In the genomic region with DNA sequence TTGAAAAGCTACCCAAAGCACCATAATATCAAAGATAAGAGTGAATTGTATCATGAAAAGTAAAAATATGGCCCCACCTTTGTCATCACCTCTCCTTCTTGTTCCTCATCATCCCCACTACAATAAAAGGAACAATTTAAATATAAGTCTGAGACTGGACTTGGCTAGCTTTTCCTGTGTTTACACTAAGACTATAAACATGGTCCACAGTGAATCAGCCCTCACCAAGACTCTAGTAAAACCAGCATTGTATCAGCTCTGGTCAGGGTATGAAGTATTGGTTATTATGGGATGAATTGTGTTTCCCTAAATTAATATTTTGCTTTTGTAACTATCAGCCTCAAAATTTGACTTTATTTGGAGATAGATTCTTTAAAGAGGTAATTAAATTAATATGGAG, we compare ENCODE assay signal across 17 cellular contexts.
DNase-seq lines count a peak whose midpoint lies in the region; ATAC-seq and TF ChIP-seq lines count a peak whose summit lies in the region.
"Had no signal": no experiment of that assay in that cellular context is flagged by ENCODE, and none has a peak within 500 bp of the region (broad histone marks: within the 10 kb centered on the region; RNA-seq: fewer than 3 reads in every experiment).

No MANE protein-coding gene starts in this region.

- dilution Hi-C loops in IMR-90 (cut with HindIII; ENCODE audit: low sequenced_read_pairs, unreplicated experiment): no loop called here

- intact Hi-C loops in IMR-90 (cut with micrococcal nuclease): no loop called here

- H2AFZ ChIP-seq in IMR-90 (replicated peaks; ENCODE audit: low read length, poor library complexity) (no peak overlapping the region), smooth muscle cell (ENCODE audit: low read depth) (peak overlapping the region; percentile 64)

- no peak overlapping the region for H3K4ac ChIP-seq in IMR-90 (ENCODE audit: low read depth, low read length)

- no peaks in the 10 kb centered on the region for H3F3A ChIP-seq in smooth muscle cell (ENCODE audit: low read depth)

- no peak for TF ChIP-seq POLR2A in IMR-90 (IDR thresholded peaks at IDR 0.05; ENCODE audit: low read depth, low read length)

- H3K27me3 ChIP-seq in IMR-90 (ENCODE audit: control insufficient read depth, insufficient read depth, low read length) (no peaks in the 10 kb centered on the region), smooth muscle cell (ENCODE audit: low read depth) (no peaks in the 10 kb centered on the region)
- H3K27me3 ChIP-seq: BLaER1 had no signal

- no peak overlapping the region for H3K27ac ChIP-seq in IMR-90 (ENCODE audit: insufficient read depth, low read length)
- H3K27ac ChIP-seq in smooth muscle cell (ENCODE audit: low read depth): no peak overlapping the region
- H3K27ac ChIP-seq: BLaER1, C4-2B had no signal

- H4K8ac ChIP-seq in IMR-90 (ENCODE audit: low read depth in 2 of 2, low read length in 2 of 2): no peak overlapping the region

- no peaks in the 10 kb centered on the region for H3K79me2 ChIP-seq in smooth muscle cell (ENCODE audit: low read depth)

- no peak overlapping the region for H2BK120ac ChIP-seq in IMR-90 (ENCODE audit: low read depth, low read length)

- no peak for TF ChIP-seq CTCF in IMR-90 (conservative IDR thresholded peaks at IDR 0.05; ENCODE audit: low read depth, low read length)
- TF ChIP-seq CTCF in fibroblast of villous mesenchyme (IDR thresholded peaks at IDR 0.05; ENCODE audit: insufficient read depth, low read depth, low read length): no peak
- no peak for TF ChIP-seq CTCF in smooth muscle cell (IDR thresholded peaks at IDR 0.05; ENCODE audit: borderline replicate concordance, insufficient read depth, poor library complexity, severe bottlenecking)

- no peaks in the 10 kb centered on the region for H3K79me1 ChIP-seq in IMR-90 (ENCODE audit: low read depth in 1 of 2, low read length in 2 of 2)

- H3K9ac ChIP-seq in IMR-90 (ENCODE audit: low read depth, low read length): no peak overlapping the region
- H3K9ac ChIP-seq in smooth muscle cell (ENCODE audit: low read depth): no peak overlapping the region
- H3K9ac ChIP-seq: BLaER1 had no signal

- no peak overlapping the region for H2BK20ac ChIP-seq in IMR-90 (ENCODE audit: low read depth, low read length)

- no peaks in the 10 kb centered on the region for H4K20me1 ChIP-seq in IMR-90 (ENCODE audit: insufficient read depth, low read length)
- no peaks in the 10 kb centered on the region for H4K20me1 ChIP-seq in smooth muscle cell (ENCODE audit: low read depth)
- H4K20me1 ChIP-seq: BLaER1 had no signal

- POLR2A ChIA-PET in IMR-90 (lab: Charles Lee; ENCODE audit: unreplicated experiment): no interaction called here

- H4K91ac ChIP-seq in IMR-90 (ENCODE audit: insufficient read depth, low read depth, low read length): no peak overlapping the region

- H3K9me1 ChIP-seq in IMR-90 (ENCODE audit: insufficient read depth, low read length): 0 out of 2 replicates have a peak, but pooled peaks cover 5% of the 10 kb centered on the region

- peak; percentile 87 for ATAC-seq in IMR-90 (ENCODE audit: low read depth)
- ATAC-seq: CD8-positive, alpha-beta T cell had no signal

- CTCF ChIA-PET in IMR-90 (lab: Yijun Ruan, JAX): no interaction called here

- H3K14ac ChIP-seq in IMR-90 (replicated peaks; ENCODE audit: low read depth, low read length): no peak overlapping the region

- H3K4me3 ChIP-seq in IMR-90 (ENCODE audit: insufficient read depth, low read depth, low read length): no peak overlapping the region
- no peak overlapping the region for H3K4me3 ChIP-seq in fibroblast of villous mesenchyme (ENCODE audit: low read depth, low read length)
- no peak overlapping the region for H3K4me3 ChIP-seq in smooth muscle cell
- H3K4me3 ChIP-seq: BLaER1, HAP-1 had no signal

- no peak overlapping the region for H4K5ac ChIP-seq in IMR-90 (ENCODE audit: low read depth, low read length)

- no peak overlapping the region for H2AK5ac ChIP-seq in IMR-90 (ENCODE audit: low read depth, low read length)

- H2BK15ac ChIP-seq in IMR-90 (ENCODE audit: low read depth, low read length): no peak overlapping the region

- no peak for TF ChIP-seq RAD21 in IMR-90 (IDR thresholded peaks at IDR 0.05; ENCODE audit: low read length)

- no peak overlapping the region for H3K23ac ChIP-seq in IMR-90 (ENCODE audit: low read depth, low read length)

- H3K9me3 ChIP-seq in IMR-90 (ENCODE audit: control insufficient read depth, insufficient read depth, low read length): no peaks in the 10 kb centered on the region
- no peaks in the 10 kb centered on the region for H3K9me3 ChIP-seq in smooth muscle cell (replicated peaks; ENCODE audit: low read depth)
- H3K9me3 ChIP-seq: Caco-2, HAP-1 had no signal

- no peaks in the 10 kb centered on the region for H3K36me3 ChIP-seq in IMR-90 (ENCODE audit: control insufficient read depth, insufficient read depth, low read length)
- no peaks in the 10 kb centered on the region for H3K36me3 ChIP-seq in smooth muscle cell (ENCODE audit: low read depth)
- H3K36me3 ChIP-seq: BLaER1, HAP-1 had no signal

- peaks cover 3% of the 10 kb centered on the region; the same call in 1 of the 2 replicates for H3K4me1 ChIP-seq in IMR-90 (ENCODE audit: control insufficient read depth, insufficient read depth, low read length)
- no peaks in the 10 kb centered on the region for H3K4me1 ChIP-seq in smooth muscle cell (ENCODE audit: low read depth)
- H3K4me1 ChIP-seq: BLaER1, Caco-2 had no signal

- H2BK5ac ChIP-seq in IMR-90 (ENCODE audit: low read depth, low read length, poor library complexity, severe bottlenecking): no peak overlapping the region

- no peak overlapping the region for H3K56ac ChIP-seq in IMR-90 (ENCODE audit: extremely low read depth, insufficient read depth, low read length)

- H2AK9ac ChIP-seq in IMR-90 (replicated peaks; ENCODE audit: low read depth, low read length, poor library complexity): no peak overlapping the region

- H3K4me2 ChIP-seq in IMR-90 (ENCODE audit: low read depth, low read length): no peak overlapping the region
- H3K4me2 ChIP-seq in smooth muscle cell: peak overlapping the region; percentile 23
- H3K4me2 ChIP-seq: BLaER1 had no signal

- in situ Hi-C loops in IMR-90 (cut with MboI; ENCODE audit: low sequenced_read_pairs) (no loop called here), G401 (cut with HindIII; ENCODE audit: low sequenced_read_pairs) (no loop called here)

- H3K18ac ChIP-seq in IMR-90 (ENCODE audit: low read depth, low read length): no peak overlapping the region

- BruUV-seq in IMR-90 (replicated peaks; lab: Mats Ljungman, UMichigan): no TSS peak

- DNase-seq in IMR-90 (peak; percentile 59), fibroblast of villous mesenchyme (ENCODE audit: low read depth) (peak; percentile 22), smooth muscle cell (lab: John Stamatoyannopoulos, UW; ENCODE audit: unreplicated experiment) (no peak), NCI-H69 (lab: John Stamatoyannopoulos, UW) (no peak), SHP77 (lab: John Stamatoyannopoulos, UW) (no peak), G401 (ENCODE audit: low spot score) (no peak)
- DNase-seq: Caco-2; CD4-positive, CD25-positive, alpha-beta regulatory T cell; CD8-positive, alpha-beta T cell; DMS153; DND-41; GF-D8; GOT3; HFFc6 had no signal

TF ChIP-seq in IMR-90, 13 proteins besides CTCF, POLR2A, EP300 and RAD21:
- no peak for TF ChIP-seq CHD1 (IDR thresholded peaks at IDR 0.05; ENCODE audit: low read depth, low read length)
- TF ChIP-seq, protein P1, sequence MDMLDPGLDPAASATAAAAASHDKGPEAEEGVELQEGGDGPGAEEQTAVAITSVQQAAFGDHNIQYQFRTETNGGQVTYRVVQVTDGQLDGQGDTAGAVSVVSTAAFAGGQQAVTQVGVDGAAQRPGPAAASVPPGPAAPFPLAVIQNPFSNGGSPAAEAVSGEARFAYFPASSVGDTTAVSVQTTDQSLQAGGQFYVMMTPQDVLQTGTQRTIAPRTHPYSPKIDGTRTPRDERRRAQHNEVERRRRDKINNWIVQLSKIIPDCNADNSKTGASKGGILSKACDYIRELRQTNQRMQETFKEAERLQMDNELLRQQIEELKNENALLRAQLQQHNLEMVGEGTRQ (IDR thresholded peaks at IDR 0.05; ENCODE audit: low read depth, low read length): no peak
- no peak for TF ChIP-seq RCOR1 (IDR thresholded peaks at IDR 0.05; ENCODE audit: insufficient replicate concordance, low read length)
- no peak for TF ChIP-seq MAFK (IDR thresholded peaks at IDR 0.05; ENCODE audit: low read depth, low read length)
- TF ChIP-seq, protein P2, sequence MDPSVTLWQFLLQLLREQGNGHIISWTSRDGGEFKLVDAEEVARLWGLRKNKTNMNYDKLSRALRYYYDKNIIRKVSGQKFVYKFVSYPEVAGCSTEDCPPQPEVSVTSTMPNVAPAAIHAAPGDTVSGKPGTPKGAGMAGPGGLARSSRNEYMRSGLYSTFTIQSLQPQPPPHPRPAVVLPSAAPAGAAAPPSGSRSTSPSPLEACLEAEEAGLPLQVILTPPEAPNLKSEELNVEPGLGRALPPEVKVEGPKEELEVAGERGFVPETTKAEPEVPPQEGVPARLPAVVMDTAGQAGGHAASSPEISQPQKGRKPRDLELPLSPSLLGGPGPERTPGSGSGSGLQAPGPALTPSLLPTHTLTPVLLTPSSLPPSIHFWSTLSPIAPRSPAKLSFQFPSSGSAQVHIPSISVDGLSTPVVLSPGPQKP (IDR thresholded peaks at IDR 0.05; ENCODE audit: borderline replicate concordance, low read depth, low read length): no peak
- TF ChIP-seq BHLHE40 (IDR thresholded peaks at IDR 0.05; ENCODE audit: low read depth, low read length): no peak
- no peak for TF ChIP-seq SMC3 (IDR thresholded peaks at IDR 0.05; ENCODE audit: low read depth, low read length)
- TF ChIP-seq FOS (IDR thresholded peaks at IDR 0.05; ENCODE audit: low read depth, low read length): no peak
- TF ChIP-seq MAZ (IDR thresholded peaks at IDR 0.05; ENCODE audit: borderline replicate concordance, low read depth, low read length): no peak
- TF ChIP-seq CEBPB (IDR thresholded peaks at IDR 0.05; ENCODE audit: low read depth, low read length): no peak
- TF ChIP-seq NFE2L2 (IDR thresholded peaks at IDR 0.05; ENCODE audit: low read depth, low read length): no peak
- no peak for TF ChIP-seq MXI1 (IDR thresholded peaks at IDR 0.05; ENCODE audit: borderline replicate concordance, low read depth, low read length)
- TF ChIP-seq RFX5 (IDR thresholded peaks at IDR 0.05; ENCODE audit: low read depth, low read length): no peak

Comparison
In these comparisons a context has a peak if more than half of its experiments do, and no peak if none do; other contexts are left out.
1. DNase-seq: peak in IMR-90 (single experiment) and fibroblast of villous mesenchyme (single experiment); none in smooth muscle cell (single experiment), NCI-H69 (single experiment), SHP77 (0 of 2) and G401 (single experiment).